In the genomic region with DNA sequence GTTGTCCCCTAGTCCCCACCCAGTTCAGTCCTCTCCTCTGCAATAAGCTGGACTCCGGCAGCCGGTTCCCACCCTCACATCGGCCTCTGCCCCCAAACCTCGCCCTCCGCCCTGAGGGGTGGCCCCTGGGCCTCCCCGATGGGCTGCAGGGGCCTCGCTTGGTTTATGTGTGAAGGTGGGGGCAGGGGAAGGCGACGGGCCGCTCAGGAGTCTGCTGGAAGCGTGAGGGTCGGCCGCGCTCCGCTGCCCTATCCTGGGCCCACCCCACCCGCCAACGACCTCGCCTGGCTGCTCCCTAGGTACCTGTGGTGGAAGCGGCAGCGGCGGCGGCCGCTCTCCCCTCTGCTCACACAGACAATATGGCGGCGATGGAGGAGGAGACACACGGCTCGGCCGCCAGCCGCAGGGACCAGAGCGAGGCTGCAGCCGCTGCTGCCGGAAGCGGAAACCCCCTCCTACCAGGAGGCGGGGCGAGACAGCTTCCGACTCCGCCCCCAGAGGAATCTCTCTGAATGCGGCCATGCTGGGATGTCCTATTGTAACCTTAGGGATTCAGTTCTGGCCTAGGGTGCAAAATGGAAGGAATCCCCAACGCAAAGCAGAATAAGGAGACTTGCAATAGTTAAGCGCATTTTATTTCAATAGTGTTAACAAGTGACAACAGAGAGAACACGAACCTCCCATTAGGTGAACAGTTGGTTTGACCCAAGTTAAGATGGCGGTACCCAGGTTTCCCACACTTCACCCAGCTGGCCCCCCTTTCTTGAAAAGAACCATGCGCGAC, we compare ENCODE assay signal across 1 cellular context.
TF ChIP-seq lines count a peak whose summit lies in the region.

A gene (minus strand): TSS at position 422 of the 784 bp plus-strand sequence. CDS start 35,239 bp downstream, outside the sequence.

TF ChIP-seq in HepG2, 621 proteins besides CTCF, POLR2A, EP300 and RAD21 (continued from another document and continues in another):
- TF ChIP-seq, protein P1, sequence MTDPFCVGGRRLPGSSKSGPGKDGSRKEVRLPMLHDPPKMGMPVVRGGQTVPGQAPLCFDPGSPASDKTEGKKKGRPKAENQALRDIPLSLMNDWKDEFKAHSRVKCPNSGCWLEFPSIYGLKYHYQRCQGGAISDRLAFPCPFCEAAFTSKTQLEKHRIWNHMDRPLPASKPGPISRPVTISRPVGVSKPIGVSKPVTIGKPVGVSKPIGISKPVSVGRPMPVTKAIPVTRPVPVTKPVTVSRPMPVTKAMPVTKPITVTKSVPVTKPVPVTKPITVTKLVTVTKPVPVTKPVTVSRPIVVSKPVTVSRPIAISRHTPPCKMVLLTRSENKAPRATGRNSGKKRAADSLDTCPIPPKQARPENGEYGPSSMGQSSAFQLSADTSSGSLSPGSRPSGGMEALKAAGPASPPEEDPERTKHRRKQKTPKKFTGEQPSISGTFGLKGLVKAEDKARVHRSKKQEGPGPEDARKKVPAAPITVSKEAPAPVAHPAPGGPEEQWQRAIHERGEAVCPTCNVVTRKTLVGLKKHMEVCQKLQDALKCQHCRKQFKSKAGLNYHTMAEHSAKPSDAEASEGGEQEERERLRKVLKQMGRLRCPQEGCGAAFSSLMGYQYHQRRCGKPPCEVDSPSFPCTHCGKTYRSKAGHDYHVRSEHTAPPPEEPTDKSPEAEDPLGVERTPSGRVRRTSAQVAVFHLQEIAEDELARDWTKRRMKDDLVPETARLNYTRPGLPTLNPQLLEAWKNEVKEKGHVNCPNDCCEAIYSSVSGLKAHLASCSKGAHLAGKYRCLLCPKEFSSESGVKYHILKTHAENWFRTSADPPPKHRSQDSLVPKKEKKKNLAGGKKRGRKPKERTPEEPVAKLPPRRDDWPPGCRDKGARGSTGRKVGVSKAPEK (CRISPR knock-in tag; IDR thresholded peaks at IDR 0.05; ENCODE audit: borderline replicate concordance): no peak
- peak; percentile 97 for TF ChIP-seq ETV5 (CRISPR knock-in tag; IDR thresholded peaks at IDR 0.05; ENCODE audit: borderline replicate concordance)
- TF ChIP-seq ZFP36L2 (CRISPR knock-in tag; IDR thresholded peaks at IDR 0.05): no peak; the same call in 1 of the 2 replicates
- TF ChIP-seq DNMT1 (CRISPR knock-in tag; IDR thresholded peaks at IDR 0.05): peak; percentile 65; the same call in 1 of the 2 replicates
- peak; percentile 90 for TF ChIP-seq ZFP90 (CRISPR knock-in tag; IDR thresholded peaks at IDR 0.05; ENCODE audit: borderline replicate concordance)
- no peak for TF ChIP-seq ZNF33A (CRISPR knock-in tag; IDR thresholded peaks at IDR 0.05; ENCODE audit: borderline replicate concordance)
- TF ChIP-seq ZFY (CRISPR knock-in tag; IDR thresholded peaks at IDR 0.05): peak; percentile 97
- TF ChIP-seq PHB2 (IDR thresholded peaks at IDR 0.05; ENCODE audit: partially characterized antibody): no peak
- TF ChIP-seq CBX5 (CRISPR knock-in tag; IDR thresholded peaks at IDR 0.05; ENCODE audit: borderline replicate concordance): peak; percentile 84; the same call in 1 of the 2 replicates
- TF ChIP-seq, protein P2, sequence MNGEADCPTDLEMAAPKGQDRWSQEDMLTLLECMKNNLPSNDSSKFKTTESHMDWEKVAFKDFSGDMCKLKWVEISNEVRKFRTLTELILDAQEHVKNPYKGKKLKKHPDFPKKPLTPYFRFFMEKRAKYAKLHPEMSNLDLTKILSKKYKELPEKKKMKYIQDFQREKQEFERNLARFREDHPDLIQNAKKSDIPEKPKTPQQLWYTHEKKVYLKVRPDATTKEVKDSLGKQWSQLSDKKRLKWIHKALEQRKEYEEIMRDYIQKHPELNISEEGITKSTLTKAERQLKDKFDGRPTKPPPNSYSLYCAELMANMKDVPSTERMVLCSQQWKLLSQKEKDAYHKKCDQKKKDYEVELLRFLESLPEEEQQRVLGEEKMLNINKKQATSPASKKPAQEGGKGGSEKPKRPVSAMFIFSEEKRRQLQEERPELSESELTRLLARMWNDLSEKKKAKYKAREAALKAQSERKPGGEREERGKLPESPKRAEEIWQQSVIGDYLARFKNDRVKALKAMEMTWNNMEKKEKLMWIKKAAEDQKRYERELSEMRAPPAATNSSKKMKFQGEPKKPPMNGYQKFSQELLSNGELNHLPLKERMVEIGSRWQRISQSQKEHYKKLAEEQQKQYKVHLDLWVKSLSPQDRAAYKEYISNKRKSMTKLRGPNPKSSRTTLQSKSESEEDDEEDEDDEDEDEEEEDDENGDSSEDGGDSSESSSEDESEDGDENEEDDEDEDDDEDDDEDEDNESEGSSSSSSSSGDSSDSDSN (CRISPR knock-in tag; IDR thresholded peaks at IDR 0.05): peak; percentile 95
- TF ChIP-seq, protein P3, sequence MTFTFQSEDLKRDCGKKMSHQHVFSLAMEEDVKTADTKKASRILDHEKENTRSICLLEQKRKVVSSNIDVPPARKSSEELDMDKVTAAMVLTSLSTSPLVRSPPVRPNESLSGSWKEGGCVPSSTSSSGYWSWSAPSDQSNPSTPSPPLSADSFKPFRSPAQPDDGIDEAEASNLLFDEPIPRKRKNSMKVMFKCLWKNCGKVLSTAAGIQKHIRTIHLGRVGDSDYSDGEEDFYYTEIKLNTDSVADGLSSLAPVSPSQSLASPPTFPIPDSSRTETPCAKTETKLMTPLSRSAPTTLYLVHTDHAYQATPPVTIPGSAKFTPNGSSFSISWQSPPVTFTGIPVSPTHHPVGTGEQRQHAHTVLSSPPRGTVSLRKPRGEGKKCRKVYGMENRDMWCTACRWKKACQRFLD (CRISPR knock-in tag; IDR thresholded peaks at IDR 0.05; ENCODE audit: borderline replicate concordance): peak; percentile 66; the same call in 1 of the 2 replicates
- no peak for TF ChIP-seq ZNF20 (CRISPR knock-in tag; IDR thresholded peaks at IDR 0.05)
- TF ChIP-seq, protein P4, sequence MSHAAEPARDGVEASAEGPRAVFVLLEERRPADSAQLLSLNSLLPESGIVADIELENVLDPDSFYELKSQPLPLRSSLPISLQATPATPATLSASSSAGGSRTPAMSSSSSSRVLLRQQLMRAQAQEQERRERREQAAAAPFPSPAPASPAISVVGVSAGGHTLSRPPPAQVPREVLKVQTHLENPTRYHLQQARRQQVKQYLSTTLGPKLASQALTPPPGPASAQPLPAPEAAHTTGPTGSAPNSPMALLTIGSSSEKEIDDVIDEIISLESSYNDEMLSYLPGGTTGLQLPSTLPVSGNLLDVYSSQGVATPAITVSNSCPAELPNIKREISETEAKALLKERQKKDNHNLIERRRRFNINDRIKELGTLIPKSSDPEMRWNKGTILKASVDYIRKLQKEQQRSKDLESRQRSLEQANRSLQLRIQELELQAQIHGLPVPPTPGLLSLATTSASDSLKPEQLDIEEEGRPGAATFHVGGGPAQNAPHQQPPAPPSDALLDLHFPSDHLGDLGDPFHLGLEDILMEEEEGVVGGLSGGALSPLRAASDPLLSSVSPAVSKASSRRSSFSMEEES (CRISPR knock-in tag; IDR thresholded peaks at IDR 0.05): peak; percentile 80
- TF ChIP-seq ARID2 (CRISPR knock-in tag; IDR thresholded peaks at IDR 0.05; ENCODE audit: borderline replicate concordance): no peak
- TF ChIP-seq YEATS2 (CRISPR knock-in tag; IDR thresholded peaks at IDR 0.05; ENCODE audit: borderline replicate concordance): peak; percentile 88; the same call in 1 of the 2 replicates
- no peak; the same call in 1 of the 2 replicates for TF ChIP-seq ZSCAN22 (CRISPR knock-in tag; IDR thresholded peaks at IDR 0.05)
- peak; percentile 92 for TF ChIP-seq TBX2 (CRISPR knock-in tag; IDR thresholded peaks at IDR 0.05; ENCODE audit: borderline replicate concordance)
- peak; percentile 78 for TF ChIP-seq ELF4 (CRISPR knock-in tag; IDR thresholded peaks at IDR 0.05; ENCODE audit: borderline replicate concordance)
- TF ChIP-seq, protein P5, sequence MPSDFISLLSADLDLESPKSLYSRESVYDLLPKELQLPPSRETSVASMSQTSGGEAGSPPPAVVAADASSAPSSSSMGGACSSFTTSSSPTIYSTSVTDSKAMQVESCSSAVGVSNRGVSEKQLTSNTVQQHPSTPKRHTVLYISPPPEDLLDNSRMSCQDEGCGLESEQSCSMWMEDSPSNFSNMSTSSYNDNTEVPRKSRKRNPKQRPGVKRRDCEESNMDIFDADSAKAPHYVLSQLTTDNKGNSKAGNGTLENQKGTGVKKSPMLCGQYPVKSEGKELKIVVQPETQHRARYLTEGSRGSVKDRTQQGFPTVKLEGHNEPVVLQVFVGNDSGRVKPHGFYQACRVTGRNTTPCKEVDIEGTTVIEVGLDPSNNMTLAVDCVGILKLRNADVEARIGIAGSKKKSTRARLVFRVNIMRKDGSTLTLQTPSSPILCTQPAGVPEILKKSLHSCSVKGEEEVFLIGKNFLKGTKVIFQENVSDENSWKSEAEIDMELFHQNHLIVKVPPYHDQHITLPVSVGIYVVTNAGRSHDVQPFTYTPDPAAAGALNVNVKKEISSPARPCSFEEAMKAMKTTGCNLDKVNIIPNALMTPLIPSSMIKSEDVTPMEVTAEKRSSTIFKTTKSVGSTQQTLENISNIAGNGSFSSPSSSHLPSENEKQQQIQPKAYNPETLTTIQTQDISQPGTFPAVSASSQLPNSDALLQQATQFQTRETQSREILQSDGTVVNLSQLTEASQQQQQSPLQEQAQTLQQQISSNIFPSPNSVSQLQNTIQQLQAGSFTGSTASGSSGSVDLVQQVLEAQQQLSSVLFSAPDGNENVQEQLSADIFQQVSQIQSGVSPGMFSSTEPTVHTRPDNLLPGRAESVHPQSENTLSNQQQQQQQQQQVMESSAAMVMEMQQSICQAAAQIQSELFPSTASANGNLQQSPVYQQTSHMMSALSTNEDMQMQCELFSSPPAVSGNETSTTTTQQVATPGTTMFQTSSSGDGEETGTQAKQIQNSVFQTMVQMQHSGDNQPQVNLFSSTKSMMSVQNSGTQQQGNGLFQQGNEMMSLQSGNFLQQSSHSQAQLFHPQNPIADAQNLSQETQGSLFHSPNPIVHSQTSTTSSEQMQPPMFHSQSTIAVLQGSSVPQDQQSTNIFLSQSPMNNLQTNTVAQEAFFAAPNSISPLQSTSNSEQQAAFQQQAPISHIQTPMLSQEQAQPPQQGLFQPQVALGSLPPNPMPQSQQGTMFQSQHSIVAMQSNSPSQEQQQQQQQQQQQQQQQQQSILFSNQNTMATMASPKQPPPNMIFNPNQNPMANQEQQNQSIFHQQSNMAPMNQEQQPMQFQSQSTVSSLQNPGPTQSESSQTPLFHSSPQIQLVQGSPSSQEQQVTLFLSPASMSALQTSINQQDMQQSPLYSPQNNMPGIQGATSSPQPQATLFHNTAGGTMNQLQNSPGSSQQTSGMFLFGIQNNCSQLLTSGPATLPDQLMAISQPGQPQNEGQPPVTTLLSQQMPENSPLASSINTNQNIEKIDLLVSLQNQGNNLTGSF (CRISPR knock-in tag; IDR thresholded peaks at IDR 0.05): peak; percentile 78
- no peak for TF ChIP-seq PAWR (CRISPR knock-in tag; IDR thresholded peaks at IDR 0.05; ENCODE audit: borderline replicate concordance)
- TF ChIP-seq ZNF468 (CRISPR knock-in tag; IDR thresholded peaks at IDR 0.05): no peak
- peak; percentile 21; the same call in 1 of the 2 replicates for TF ChIP-seq KLF15 (CRISPR knock-in tag; IDR thresholded peaks at IDR 0.05; ENCODE audit: borderline replicate concordance)
- TF ChIP-seq, protein P6, sequence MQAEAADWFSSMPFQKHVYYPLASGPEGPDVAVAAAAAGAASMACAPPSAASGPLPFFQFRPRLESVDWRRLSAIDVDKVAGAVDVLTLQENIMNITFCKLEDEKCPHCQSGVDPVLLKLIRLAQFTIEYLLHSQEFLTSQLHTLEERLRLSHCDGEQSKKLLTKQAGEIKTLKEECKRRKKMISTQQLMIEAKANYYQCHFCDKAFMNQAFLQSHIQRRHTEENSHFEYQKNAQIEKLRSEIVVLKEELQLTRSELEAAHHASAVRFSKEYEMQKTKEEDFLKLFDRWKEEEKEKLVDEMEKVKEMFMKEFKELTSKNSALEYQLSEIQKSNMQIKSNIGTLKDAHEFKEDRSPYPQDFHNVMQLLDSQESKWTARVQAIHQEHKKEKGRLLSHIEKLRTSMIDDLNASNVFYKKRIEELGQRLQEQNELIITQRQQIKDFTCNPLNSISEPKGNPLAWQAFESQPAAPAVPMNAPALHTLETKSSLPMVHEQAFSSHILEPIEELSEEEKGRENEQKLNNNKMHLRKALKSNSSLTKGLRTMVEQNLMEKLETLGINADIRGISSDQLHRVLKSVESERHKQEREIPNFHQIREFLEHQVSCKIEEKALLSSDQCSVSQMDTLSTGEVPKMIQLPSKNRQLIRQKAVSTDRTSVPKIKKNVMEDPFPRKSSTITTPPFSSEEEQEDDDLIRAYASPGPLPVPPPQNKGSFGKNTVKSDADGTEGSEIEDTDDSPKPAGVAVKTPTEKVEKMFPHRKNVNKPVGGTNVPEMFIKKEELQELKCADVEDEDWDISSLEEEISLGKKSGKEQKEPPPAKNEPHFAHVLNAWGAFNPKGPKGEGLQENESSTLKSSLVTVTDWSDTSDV (CRISPR knock-in tag; IDR thresholded peaks at IDR 0.05): peak; percentile 44; the same call in 1 of the 2 replicates
- TF ChIP-seq PCBP1 (IDR thresholded peaks at IDR 0.05; ENCODE audit: borderline replicate concordance, low read depth, low read length): peak; percentile 95
- no peak; the same call in 1 of the 2 replicates for TF ChIP-seq ZNF180 (CRISPR knock-in tag; IDR thresholded peaks at IDR 0.05; ENCODE audit: borderline replicate concordance, low read depth)
- TF ChIP-seq ZNF431 (CRISPR knock-in tag; IDR thresholded peaks at IDR 0.05; ENCODE audit: borderline replicate concordance, low read depth): no peak
- TF ChIP-seq, protein P7, sequence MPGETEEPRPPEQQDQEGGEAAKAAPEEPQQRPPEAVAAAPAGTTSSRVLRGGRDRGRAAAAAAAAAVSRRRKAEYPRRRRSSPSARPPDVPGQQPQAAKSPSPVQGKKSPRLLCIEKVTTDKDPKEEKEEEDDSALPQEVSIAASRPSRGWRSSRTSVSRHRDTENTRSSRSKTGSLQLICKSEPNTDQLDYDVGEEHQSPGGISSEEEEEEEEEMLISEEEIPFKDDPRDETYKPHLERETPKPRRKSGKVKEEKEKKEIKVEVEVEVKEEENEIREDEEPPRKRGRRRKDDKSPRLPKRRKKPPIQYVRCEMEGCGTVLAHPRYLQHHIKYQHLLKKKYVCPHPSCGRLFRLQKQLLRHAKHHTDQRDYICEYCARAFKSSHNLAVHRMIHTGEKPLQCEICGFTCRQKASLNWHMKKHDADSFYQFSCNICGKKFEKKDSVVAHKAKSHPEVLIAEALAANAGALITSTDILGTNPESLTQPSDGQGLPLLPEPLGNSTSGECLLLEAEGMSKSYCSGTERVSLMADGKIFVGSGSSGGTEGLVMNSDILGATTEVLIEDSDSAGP (CRISPR knock-in tag; IDR thresholded peaks at IDR 0.05; ENCODE audit: borderline replicate concordance): peak; percentile 92
- 0 out of 2 replicates have a peak, but pooled peaks have one; percentile 24 for TF ChIP-seq TP53 (CRISPR knock-in tag; conservative IDR thresholded peaks at IDR 0.05)
- peak; percentile 94 for TF ChIP-seq IRF2 (CRISPR knock-in tag; IDR thresholded peaks at IDR 0.05)
- no peak; the same call in 1 of the 2 replicates for TF ChIP-seq ZNF678 (CRISPR knock-in tag; IDR thresholded peaks at IDR 0.05)
- peak; percentile 97 for TF ChIP-seq KDM5B (CRISPR knock-in tag; IDR thresholded peaks at IDR 0.05; ENCODE audit: borderline replicate concordance)
- TF ChIP-seq GATAD2A (CRISPR knock-in tag; IDR thresholded peaks at IDR 0.05): peak; percentile 79
- TF ChIP-seq ZNF44 (CRISPR knock-in tag; IDR thresholded peaks at IDR 0.05): peak; percentile 86; the same call in 1 of the 2 replicates
- peak; percentile 81 for TF ChIP-seq ZNF138 (CRISPR knock-in tag; IDR thresholded peaks at IDR 0.05; ENCODE audit: low read depth)
- peak; percentile 83; the same call in 1 of the 2 replicates for TF ChIP-seq ZNF607 (CRISPR knock-in tag; IDR thresholded peaks at IDR 0.05; ENCODE audit: borderline replicate concordance)
- TF ChIP-seq ZNF354B (CRISPR knock-in tag; IDR thresholded peaks at IDR 0.05): peak; percentile 81
- TF ChIP-seq ZNF660 (CRISPR knock-in tag; IDR thresholded peaks at IDR 0.05; ENCODE audit: borderline replicate concordance, low read depth): no peak
- peak; percentile 99 for TF ChIP-seq RBM39 (IDR thresholded peaks at IDR 0.05; ENCODE audit: low read depth, low read length, poor library complexity, severe bottlenecking)
